Comparison of ENCODE assay signal across 1 cellular context in the genomic region with DNA sequence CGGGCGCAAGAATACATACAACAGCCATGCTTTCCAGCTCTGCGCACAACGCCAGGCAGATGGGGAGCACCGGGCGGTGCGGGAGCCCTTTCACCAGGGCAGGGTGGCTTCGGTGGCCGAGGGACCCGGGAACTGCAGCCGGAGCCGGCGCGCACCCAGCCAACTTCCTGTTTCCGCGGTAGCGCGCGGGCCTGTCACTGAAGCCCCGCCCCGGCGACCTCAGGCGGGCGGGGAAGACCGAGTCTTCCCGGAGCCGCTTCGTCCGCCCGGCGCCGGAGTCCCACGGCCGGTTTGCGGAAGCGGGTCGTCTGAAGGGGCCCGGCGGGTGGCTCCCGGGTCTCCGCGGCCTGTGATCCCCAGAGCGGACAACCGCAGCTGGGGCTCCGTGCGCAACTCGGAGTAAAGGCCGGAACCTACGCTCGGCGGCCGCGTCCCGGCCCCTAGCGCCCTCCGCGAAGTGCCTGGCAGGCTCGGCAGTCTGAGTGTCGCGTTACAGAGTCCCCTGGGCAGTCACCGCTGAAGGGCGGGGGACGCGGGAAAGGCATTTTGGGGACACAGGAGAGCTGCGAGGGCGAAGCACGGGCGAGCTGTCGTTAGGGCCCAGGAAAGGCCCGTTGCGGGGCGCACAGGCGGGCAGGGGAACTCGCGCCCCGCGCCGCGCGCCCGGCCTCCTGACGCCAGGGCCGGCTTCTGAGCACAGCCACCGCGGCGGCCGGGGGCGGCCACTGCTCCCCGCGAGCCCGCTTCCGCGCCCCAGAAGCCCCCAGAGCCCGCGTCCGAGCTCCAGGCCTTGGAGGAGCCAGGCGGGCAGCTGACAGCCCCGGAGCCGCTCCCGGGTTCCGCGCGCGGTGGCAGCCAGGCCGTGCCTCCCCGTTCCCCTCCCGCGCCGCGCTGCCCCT.
A peak's percentile ranks its signal among the peaks of the same experiment; 100 is the strongest.
TF ChIP-seq lines count a peak whose summit lies in the region.

A gene with protein sequence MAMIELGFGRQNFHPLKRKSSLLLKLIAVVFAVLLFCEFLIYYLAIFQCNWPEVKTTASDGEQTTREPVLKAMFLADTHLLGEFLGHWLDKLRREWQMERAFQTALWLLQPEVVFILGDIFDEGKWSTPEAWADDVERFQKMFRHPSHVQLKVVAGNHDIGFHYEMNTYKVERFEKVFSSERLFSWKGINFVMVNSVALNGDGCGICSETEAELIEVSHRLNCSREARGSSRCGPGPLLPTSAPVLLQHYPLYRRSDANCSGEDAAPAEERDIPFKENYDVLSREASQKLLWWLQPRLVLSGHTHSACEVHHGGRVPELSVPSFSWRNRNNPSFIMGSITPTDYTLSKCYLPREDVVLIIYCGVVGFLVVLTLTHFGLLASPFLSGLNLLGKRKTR (minus strand): TSS at position 136 of the 899 bp plus-strand sequence. CDS start 11,053 bp downstream, outside the sequence.

TF ChIP-seq in GM12878, 131 proteins besides CTCF, POLR2A, EP300 and RAD21 (continued from another document and continues in another):
- TF ChIP-seq EZH2 (IDR thresholded peaks at IDR 0.05; ENCODE audit: borderline replicate concordance, control insufficient read depth, low read depth, low read length) (no peak), GABPA (IDR thresholded peaks at IDR 0.05; ENCODE audit: low read depth) (peak; percentile 73), TBL1XR1 (IDR thresholded peaks at IDR 0.05; ENCODE audit: low read depth, low read length) (no peak), CHD4 (IDR thresholded peaks at IDR 0.05) (no peak), SP1 (IDR thresholded peaks at IDR 0.05; ENCODE audit: low read depth, low read length) (peak; percentile 30), MTA2 (IDR thresholded peaks at IDR 0.05; ENCODE audit: low read depth) (no peak), KDM1A (IDR thresholded peaks at IDR 0.05; ENCODE audit: borderline replicate concordance) (no peak), MEF2A (IDR thresholded peaks at IDR 0.05; ENCODE audit: insufficient read depth, low read depth, low read length) (no peak), MYC (IDR thresholded peaks at IDR 0.05; ENCODE audit: insufficient read depth, insufficient read length, insufficient replicate concordance, low read length, severe bottlenecking) (no peak), ASH2L (IDR thresholded peaks at IDR 0.05; ENCODE audit: borderline replicate concordance, low read depth) (peak; percentile 65; the same call in 1 of the 2 replicates), CEBPB (IDR thresholded peaks at IDR 0.05; ENCODE audit: borderline replicate concordance in 1 of 2, low read depth in 2 of 2, low read length in 2 of 2) (no peak), SREBF1 (IDR thresholded peaks at IDR 0.05; ENCODE audit: low read length) (no peak), TAF1 (IDR thresholded peaks at IDR 0.05; ENCODE audit: borderline replicate concordance, low read depth, low read length) (peak; percentile 67; the same call in 1 of the 2 replicates), ZNF622 (IDR thresholded peaks at IDR 0.05) (no peak), BCL11A (IDR thresholded peaks at IDR 0.05; ENCODE audit: low read depth, low read length) (no peak), DPF2 (IDR thresholded peaks at IDR 0.05) (peak; percentile 90), IRF4 (IDR thresholded peaks at IDR 0.05; ENCODE audit: low read depth, low read length) (peak; percentile 9; the same call in 1 of the 2 replicates), NR2F1 (conservative IDR thresholded peaks at IDR 0.05) (peak; percentile 86), PML (IDR thresholded peaks at IDR 0.05; ENCODE audit: low read length) (peak; percentile 88), POLR2AphosphoS2 (IDR thresholded peaks at IDR 0.05; ENCODE audit: low read depth, low read length) (peak; percentile 59; the same call in 1 of the 2 replicates), CBX5 (IDR thresholded peaks at IDR 0.05; ENCODE audit: low read depth) (0 out of 2 replicates have a peak, but pooled peaks have one; percentile 49), YY1 (IDR thresholded peaks at IDR 0.05; ENCODE audit: low read depth, low read length) (peak; percentile 53; the same call in 1 of the 2 replicates), ATF7 (IDR thresholded peaks at IDR 0.05; ENCODE audit: low read depth) (no peak), CHD2 (IDR thresholded peaks at IDR 0.05; ENCODE audit: borderline replicate concordance, low read depth, low read length) (0 out of 2 replicates have a peak, but pooled peaks have one; percentile 43), RB1 (IDR thresholded peaks at IDR 0.05; ENCODE audit: borderline replicate concordance) (0 out of 2 replicates have a peak, but pooled peaks have one; percentile 51)
- TF ChIP-seq, protein P1, sequence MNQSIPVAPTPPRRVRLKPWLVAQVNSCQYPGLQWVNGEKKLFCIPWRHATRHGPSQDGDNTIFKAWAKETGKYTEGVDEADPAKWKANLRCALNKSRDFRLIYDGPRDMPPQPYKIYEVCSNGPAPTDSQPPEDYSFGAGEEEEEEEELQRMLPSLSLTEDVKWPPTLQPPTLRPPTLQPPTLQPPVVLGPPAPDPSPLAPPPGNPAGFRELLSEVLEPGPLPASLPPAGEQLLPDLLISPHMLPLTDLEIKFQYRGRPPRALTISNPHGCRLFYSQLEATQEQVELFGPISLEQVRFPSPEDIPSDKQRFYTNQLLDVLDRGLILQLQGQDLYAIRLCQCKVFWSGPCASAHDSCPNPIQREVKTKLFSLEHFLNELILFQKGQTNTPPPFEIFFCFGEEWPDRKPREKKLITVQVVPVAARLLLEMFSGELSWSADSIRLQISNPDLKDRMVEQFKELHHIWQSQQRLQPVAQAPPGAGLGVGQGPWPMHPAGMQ (IDR thresholded peaks at IDR 0.05; ENCODE audit: borderline replicate concordance), result no peak
- TF ChIP-seq, protein P2, sequence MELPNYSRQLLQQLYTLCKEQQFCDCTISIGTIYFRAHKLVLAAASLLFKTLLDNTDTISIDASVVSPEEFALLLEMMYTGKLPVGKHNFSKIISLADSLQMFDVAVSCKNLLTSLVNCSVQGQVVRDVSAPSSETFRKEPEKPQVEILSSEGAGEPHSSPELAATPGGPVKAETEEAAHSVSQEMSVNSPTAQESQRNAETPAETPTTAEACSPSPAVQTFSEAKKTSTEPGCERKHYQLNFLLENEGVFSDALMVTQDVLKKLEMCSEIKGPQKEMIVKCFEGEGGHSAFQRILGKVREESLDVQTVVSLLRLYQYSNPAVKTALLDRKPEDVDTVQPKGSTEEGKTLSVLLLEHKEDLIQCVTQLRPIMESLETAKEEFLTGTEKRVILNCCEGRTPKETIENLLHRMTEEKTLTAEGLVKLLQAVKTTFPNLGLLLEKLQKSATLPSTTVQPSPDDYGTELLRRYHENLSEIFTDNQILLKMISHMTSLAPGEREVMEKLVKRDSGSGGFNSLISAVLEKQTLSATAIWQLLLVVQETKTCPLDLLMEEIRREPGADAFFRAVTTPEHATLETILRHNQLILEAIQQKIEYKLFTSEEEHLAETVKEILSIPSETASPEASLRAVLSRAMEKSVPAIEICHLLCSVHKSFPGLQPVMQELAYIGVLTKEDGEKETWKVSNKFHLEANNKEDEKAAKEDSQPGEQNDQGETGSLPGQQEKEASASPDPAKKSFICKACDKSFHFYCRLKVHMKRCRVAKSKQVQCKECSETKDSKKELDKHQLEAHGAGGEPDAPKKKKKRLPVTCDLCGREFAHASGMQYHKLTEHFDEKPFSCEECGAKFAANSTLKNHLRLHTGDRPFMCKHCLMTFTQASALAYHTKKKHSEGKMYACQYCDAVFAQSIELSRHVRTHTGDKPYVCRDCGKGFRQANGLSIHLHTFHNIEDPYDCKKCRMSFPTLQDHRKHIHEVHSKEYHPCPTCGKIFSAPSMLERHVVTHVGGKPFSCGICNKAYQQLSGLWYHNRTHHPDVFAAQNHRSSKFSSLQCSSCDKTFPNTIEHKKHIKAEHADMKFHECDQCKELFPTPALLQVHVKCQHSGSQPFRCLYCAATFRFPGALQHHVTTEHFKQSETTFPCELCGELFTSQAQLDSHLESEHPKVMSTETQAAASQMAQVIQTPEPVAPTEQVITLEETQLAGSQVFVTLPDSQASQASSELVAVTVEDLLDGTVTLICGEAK (IDR thresholded peaks at IDR 0.05; ENCODE audit: borderline replicate concordance), result peak; percentile 76
- TF ChIP-seq, protein P3, sequence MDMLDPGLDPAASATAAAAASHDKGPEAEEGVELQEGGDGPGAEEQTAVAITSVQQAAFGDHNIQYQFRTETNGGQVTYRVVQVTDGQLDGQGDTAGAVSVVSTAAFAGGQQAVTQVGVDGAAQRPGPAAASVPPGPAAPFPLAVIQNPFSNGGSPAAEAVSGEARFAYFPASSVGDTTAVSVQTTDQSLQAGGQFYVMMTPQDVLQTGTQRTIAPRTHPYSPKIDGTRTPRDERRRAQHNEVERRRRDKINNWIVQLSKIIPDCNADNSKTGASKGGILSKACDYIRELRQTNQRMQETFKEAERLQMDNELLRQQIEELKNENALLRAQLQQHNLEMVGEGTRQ (IDR thresholded peaks at IDR 0.05; ENCODE audit: borderline replicate concordance, low read depth, low read length), result no peak
- TF ChIP-seq, protein P4, sequence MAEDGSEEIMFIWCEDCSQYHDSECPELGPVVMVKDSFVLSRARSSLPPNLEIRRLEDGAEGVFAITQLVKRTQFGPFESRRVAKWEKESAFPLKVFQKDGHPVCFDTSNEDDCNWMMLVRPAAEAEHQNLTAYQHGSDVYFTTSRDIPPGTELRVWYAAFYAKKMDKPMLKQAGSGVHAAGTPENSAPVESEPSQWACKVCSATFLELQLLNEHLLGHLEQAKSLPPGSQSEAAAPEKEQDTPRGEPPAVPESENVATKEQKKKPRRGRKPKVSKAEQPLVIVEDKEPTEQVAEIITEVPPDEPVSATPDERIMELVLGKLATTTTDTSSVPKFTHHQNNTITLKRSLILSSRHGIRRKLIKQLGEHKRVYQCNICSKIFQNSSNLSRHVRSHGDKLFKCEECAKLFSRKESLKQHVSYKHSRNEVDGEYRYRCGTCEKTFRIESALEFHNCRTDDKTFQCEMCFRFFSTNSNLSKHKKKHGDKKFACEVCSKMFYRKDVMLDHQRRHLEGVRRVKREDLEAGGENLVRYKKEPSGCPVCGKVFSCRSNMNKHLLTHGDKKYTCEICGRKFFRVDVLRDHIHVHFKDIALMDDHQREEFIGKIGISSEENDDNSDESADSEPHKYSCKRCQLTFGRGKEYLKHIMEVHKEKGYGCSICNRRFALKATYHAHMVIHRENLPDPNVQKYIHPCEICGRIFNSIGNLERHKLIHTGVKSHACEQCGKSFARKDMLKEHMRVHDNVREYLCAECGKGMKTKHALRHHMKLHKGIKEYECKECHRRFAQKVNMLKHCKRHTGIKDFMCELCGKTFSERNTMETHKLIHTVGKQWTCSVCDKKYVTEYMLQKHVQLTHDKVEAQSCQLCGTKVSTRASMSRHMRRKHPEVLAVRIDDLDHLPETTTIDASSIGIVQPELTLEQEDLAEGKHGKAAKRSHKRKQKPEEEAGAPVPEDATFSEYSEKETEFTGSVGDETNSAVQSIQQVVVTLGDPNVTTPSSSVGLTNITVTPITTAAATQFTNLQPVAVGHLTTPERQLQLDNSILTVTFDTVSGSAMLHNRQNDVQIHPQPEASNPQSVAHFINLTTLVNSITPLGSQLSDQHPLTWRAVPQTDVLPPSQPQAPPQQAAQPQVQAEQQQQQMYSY (CRISPR knock-in tag; IDR thresholded peaks at IDR 0.05), result no peak
- TF ChIP-seq, protein P5, sequence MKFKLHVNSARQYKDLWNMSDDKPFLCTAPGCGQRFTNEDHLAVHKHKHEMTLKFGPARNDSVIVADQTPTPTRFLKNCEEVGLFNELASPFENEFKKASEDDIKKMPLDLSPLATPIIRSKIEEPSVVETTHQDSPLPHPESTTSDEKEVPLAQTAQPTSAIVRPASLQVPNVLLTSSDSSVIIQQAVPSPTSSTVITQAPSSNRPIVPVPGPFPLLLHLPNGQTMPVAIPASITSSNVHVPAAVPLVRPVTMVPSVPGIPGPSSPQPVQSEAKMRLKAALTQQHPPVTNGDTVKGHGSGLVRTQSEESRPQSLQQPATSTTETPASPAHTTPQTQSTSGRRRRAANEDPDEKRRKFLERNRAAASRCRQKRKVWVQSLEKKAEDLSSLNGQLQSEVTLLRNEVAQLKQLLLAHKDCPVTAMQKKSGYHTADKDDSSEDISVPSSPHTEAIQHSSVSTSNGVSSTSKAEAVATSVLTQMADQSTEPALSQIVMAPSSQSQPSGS (IDR thresholded peaks at IDR 0.05; ENCODE audit: low read length), result no peak
- TF ChIP-seq, protein P6, sequence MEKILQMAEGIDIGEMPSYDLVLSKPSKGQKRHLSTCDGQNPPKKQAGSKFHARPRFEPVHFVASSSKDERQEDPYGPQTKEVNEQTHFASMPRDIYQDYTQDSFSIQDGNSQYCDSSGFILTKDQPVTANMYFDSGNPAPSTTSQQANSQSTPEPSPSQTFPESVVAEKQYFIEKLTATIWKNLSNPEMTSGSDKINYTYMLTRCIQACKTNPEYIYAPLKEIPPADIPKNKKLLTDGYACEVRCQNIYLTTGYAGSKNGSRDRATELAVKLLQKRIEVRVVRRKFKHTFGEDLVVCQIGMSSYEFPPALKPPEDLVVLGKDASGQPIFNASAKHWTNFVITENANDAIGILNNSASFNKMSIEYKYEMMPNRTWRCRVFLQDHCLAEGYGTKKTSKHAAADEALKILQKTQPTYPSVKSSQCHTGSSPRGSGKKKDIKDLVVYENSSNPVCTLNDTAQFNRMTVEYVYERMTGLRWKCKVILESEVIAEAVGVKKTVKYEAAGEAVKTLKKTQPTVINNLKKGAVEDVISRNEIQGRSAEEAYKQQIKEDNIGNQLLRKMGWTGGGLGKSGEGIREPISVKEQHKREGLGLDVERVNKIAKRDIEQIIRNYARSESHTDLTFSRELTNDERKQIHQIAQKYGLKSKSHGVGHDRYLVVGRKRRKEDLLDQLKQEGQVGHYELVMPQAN (conservative IDR thresholded peaks at IDR 0.05), result peak; percentile 54; the same call in 1 of the 2 replicates
- TF ChIP-seq, protein P7, sequence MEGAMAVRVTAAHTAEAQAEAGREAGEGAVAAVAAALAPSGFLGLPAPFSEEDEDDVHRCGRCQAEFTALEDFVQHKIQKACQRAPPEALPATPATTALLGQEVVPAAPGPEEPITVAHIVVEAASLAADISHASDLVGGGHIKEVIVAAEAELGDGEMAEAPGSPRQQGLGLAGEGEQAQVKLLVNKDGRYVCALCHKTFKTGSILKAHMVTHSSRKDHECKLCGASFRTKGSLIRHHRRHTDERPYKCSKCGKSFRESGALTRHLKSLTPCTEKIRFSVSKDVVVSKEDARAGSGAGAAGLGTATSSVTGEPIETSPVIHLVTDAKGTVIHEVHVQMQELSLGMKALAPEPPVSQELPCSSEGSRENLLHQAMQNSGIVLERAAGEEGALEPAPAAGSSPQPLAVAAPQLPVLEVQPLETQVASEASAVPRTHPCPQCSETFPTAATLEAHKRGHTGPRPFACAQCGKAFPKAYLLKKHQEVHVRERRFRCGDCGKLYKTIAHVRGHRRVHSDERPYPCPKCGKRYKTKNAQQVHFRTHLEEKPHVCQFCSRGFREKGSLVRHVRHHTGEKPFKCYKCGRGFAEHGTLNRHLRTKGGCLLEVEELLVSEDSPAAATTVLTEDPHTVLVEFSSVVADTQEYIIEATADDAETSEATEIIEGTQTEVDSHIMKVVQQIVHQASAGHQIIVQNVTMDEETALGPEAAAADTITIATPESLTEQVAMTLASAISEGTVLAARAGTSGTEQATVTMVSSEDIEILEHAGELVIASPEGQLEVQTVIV (IDR thresholded peaks at IDR 0.05; ENCODE audit: borderline replicate concordance, partially characterized antibody), result peak; percentile 59
- TF ChIP-seq, protein P8, sequence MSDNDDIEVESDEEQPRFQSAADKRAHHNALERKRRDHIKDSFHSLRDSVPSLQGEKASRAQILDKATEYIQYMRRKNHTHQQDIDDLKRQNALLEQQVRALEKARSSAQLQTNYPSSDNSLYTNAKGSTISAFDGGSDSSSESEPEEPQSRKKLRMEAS (IDR thresholded peaks at IDR 0.05; ENCODE audit: low read depth, low read length), result no peak
- TF ChIP-seq, protein P9, sequence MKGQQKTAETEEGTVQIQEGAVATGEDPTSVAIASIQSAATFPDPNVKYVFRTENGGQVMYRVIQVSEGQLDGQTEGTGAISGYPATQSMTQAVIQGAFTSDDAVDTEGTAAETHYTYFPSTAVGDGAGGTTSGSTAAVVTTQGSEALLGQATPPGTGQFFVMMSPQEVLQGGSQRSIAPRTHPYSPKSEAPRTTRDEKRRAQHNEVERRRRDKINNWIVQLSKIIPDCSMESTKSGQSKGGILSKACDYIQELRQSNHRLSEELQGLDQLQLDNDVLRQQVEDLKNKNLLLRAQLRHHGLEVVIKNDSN (IDR thresholded peaks at IDR 0.05; ENCODE audit: borderline replicate concordance, extremely low read length, insufficient read depth, low read depth, low read length), result no peak
